8 cellular contexts compared by ENCODE assay signal in the genomic region with DNA sequence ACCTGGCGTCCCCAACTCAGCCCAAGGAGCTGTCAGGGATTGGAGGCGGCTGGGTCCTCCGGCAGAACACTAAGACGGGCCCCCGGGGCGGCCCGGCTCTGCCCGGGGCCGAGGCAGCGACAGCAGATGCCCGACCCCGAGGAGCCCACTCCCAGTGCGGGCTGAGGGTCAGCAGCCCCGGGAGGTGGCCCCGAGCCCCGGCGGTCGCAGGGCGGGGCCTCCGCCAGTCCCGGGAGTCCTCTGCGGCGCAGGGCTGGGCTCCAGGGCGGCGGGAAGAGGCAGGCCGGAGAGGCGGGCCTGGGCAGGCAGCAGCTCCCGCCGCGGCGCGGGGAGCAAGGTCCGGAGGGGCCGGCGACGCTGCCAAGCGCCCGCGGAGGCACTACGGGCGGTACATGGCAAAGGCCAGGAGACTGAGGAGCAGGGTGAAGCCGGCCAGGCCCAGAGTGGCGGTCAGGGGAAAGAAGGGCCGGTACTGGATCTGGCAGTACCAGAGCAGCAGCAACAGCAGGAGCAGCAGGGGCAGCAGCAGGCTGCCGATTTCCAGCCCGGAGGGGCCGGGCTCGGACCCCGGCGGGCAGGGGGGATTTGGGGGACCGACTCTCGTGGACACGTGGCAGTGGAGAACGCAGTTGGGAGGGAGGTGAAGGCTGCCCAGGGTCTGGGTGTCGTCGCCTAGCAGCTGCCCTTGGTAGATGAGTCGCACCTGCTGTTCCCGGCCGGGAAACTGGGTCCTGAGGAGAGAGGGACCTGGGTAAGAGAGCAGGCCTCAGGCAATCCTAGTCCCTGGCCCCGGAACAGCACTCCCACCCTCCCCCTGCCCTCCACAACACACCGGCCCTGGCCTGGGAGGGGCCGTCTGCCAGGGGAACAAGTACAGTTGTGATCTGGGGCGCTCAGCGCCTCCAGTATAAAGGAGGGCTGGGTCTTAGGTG. TPM values are rescaled to one million over a fixed set of nuclear protein-coding genes. Genes with fewer than 3 reads are reported as not detected.
A peak's percentile ranks its signal among the peaks of the same experiment; 100 is the strongest.
DNase-seq lines count a peak whose midpoint lies in the region; TF ChIP-seq lines count a peak whose summit lies in the region.

No MANE protein-coding gene starts in this region.

- peaks cover 9% of the 10 kb centered on the region for H3K36me3 Mint-ChIP-seq in MCF 10A (ENCODE audit: insufficient read depth, unreplicated experiment)

- 16% methylated on average over 64 of the region's 64 CpGs for WGBS in liver
- WGBS in transverse colon (ENCODE audit: low coverage in 1 of 2), 2 donors, result 0 to 41% methylated on average over 7 to 45 of the region's 64 CpGs

- CTCF ChIA-PET in MCF 10A (lab: Yijun Ruan, JAX), result interaction anchor here (0.6 to 15.0 kb wide), 4 partner anchors 9 to 40 kb away, joined by 3 to 315 read pairs (median 3); no protein-coding TSS in a partner anchor

- DNase-seq in Caki2 (ENCODE audit: low read depth), result peak; percentile 62
- DNase-seq in MCF 10A (ENCODE audit: unreplicated experiment), result peak; percentile 42
- peak; percentile 59 for DNase-seq in transverse colon
- DNase-seq in NOMO-1 treated with DMSO at 0.1 percent for 48 hours (lab: John Stamatoyannopoulos, UW; ENCODE audit: unreplicated experiment), result no peak
- DNase-seq in NCI-H1436 (lab: John Stamatoyannopoulos, UW), result no peak
- no peak for DNase-seq in NCI-H2029 treated with DMSO at 0.1 percent for 48 hours (lab: John Stamatoyannopoulos, UW)

- in situ Hi-C loops in Caki2 (cut with HindIII; ENCODE audit: low pct_unique_long_range_greater_than_20kb, low sequenced_read_pairs) (no loop called here), transverse colon (cut with MboI; ENCODE audit: low pct_ligation_motif_present in 1 of 4, low pct_unique_long_range_greater_than_20kb in 1 of 4, low sequenced_read_pairs in 3 of 4) (no loop called here)

- intact Hi-C loops in MCF 10A (cut with micrococcal nuclease) (loop anchor here (2.0 kb wide), 1 partner anchor 53 kb away; a partner anchor contains a TSS), transverse colon (cut with DNase I; ENCODE audit: low total_unique reads) (no loop called here)

- peaks cover 35% of the 10 kb centered on the region for H3K4me1 Mint-ChIP-seq in MCF 10A (ENCODE audit: insufficient read depth, unreplicated experiment)

- H3K27ac ChIP-seq in KOPT-K1 (ENCODE audit: low read depth, low read length, poor library complexity, severe bottlenecking) (peak overlapping the region; percentile 82), liver (ENCODE audit: low read depth in 1 of 2, low read length in 2 of 2) (peak overlapping the region; percentile 85 to 94), transverse colon (peak overlapping the region; percentile 93 to 98 (median 97))

- peak overlapping the region; percentile 83 for H3K27ac Mint-ChIP-seq in MCF 10A (ENCODE audit: low read depth, unreplicated experiment)

- no peak for TF ChIP-seq EP300 in transverse colon (IDR thresholded peaks at IDR 0.05; ENCODE audit: low read depth)

- no peaks in the 10 kb centered on the region for H3K27me3 ChIP-seq in liver (ENCODE audit: control insufficient read depth in 4 of 4, insufficient read depth in 4 of 4, low read length in 3 of 4)
- H3K27me3 ChIP-seq in transverse colon, result no peaks in the 10 kb centered on the region

- peaks cover 28% of the 10 kb centered on the region for H3K36me3 ChIP-seq in KOPT-K1 (ENCODE audit: insufficient read depth, low read length)
- H3K36me3 ChIP-seq in liver (ENCODE audit: control insufficient read depth in 4 of 4, insufficient read depth in 3 of 4, low read depth in 1 of 4, low read length in 3 of 4), result peaks cover 0 to 10% (median 1%) of the 10 kb centered on the region in 4 donors
- no peaks in the 10 kb centered on the region for H3K36me3 ChIP-seq in transverse colon

- no peaks in the 10 kb centered on the region for H3K27me3 Mint-ChIP-seq in MCF 10A (ENCODE audit: insufficient read depth, unreplicated experiment)

- H3K4me1 ChIP-seq in liver (ENCODE audit: control insufficient read depth in 4 of 4, insufficient read depth in 4 of 4, low read length in 3 of 4), result peaks cover 17 to 57% (median 42%) of the 10 kb centered on the region in 4 donors
- H3K4me1 ChIP-seq in transverse colon, result peaks cover 33 to 62% (median 45%) of the 10 kb centered on the region in 4 donors

- BruUV-seq in MCF 10A (replicated peaks; lab: Mats Ljungman, UMichigan), result no TSS peak

- H3K4me3 ChIP-seq in liver (ENCODE audit: low read depth in 1 of 3, low read length in 3 of 3) (peak overlapping the region; percentile 19 to 98 (median 76)), transverse colon (peak overlapping the region; percentile 28 to 88 (median 80))

- H3K9ac ChIP-seq in liver (ENCODE audit: low read depth in 1 of 2, low read length in 2 of 2), result peak overlapping the region; percentile 41 to 83

- TF ChIP-seq CTCF in MCF 10A (IDR thresholded peaks at IDR 0.05; ENCODE audit: unreplicated experiment), result no peak
- TF ChIP-seq CTCF in liver (IDR thresholded peaks at IDR 0.05; ENCODE audit: low read depth, low read length, missing input control), result no peak
- no peak for TF ChIP-seq CTCF in transverse colon (IDR thresholded peaks at IDR 0.05)

- peak overlapping the region; percentile 91 for H3K4me3 Mint-ChIP-seq in MCF 10A (ENCODE audit: unreplicated experiment)

- POLR2A ChIA-PET in MCF 10A (lab: Yijun Ruan, JAX), result interaction anchor here (1.1 to 10.0 kb wide), 5 partner anchors 21 to 53 kb away, joined by 4 to 151 read pairs (median 12); a partner anchor contains a TSS

- no peaks in the 10 kb centered on the region for H3K9me3 ChIP-seq in KOPT-K1 (ENCODE audit: insufficient read depth, low read length, poor library complexity, severe bottlenecking)
- no peaks in the 10 kb centered on the region for H3K9me3 ChIP-seq in liver (ENCODE audit: control insufficient read depth in 4 of 4, low read length in 3 of 4)
- H3K9me3 ChIP-seq in transverse colon, result no peaks in the 10 kb centered on the region

- no peaks in the 10 kb centered on the region for H3K9me3 Mint-ChIP-seq in MCF 10A (ENCODE audit: unreplicated experiment)

- TF ChIP-seq RAD21 in liver (IDR thresholded peaks at IDR 0.05), result no peak

- TF ChIP-seq POLR2A in transverse colon (IDR thresholded peaks at IDR 0.05), result no peak

TF ChIP-seq in liver, 16 proteins besides CTCF, POLR2A, EP300 and RAD21:
- TF ChIP-seq SP1 (IDR thresholded peaks at IDR 0.05), result peak; percentile 40
- no peak for TF ChIP-seq EGR1 (IDR thresholded peaks at IDR 0.05; ENCODE audit: low read depth in 2 of 2)
- TF ChIP-seq NR2F2 (IDR thresholded peaks at IDR 0.05), result no peak
- TF ChIP-seq GABPA (IDR thresholded peaks at IDR 0.05 in 1 of 2, conservative IDR thresholded peaks at IDR 0.05 in 1 of 2), result no peak
- peak in 1 of 2 donors; percentile 36 for TF ChIP-seq HNF4A (conservative IDR thresholded peaks at IDR 0.05)
- no peak for TF ChIP-seq FOXA1 (IDR thresholded peaks at IDR 0.05)

RNA-seq across cellular contexts. Expression of a gene that starts 0.8 kb away (rescaled TPM):
- total RNA-seq in Caki2 (2014; rRNA removed; shearing (Covaris generic); ENCODE audit: low replicate concordance), result 126 and 140 TPM in 2 replicates
- total RNA-seq in MCF 10A (2022) (79.3 and 83.6 TPM in 2 replicates), liver (10 to 100 TPM; 31.1 to 62.8 TPM), transverse colon (100 to 1,000 TPM; 121 to 241 (median 144) TPM)
- 10 to 100 TPM; 33.9 to 53.4 TPM for polyA plus RNA-seq in liver

RNA-seq across cellular contexts. Expression of a gene that starts 1.9 kb away (rescaled TPM):
- 63.7 and 67.2 TPM in 2 replicates for total RNA-seq in Caki2 (2014; rRNA removed; shearing (Covaris generic); ENCODE audit: low replicate concordance)
- 25.7 and 30.1 TPM in 2 replicates for total RNA-seq in MCF 10A (2022)
- 10 to 100 TPM; 15.1 to 28.9 TPM for total RNA-seq in liver
- polyA plus RNA-seq in liver, result 10 to 100 TPM; 32.0 to 51.7 TPM
- total RNA-seq in transverse colon, result 100 to 1,000 TPM in 1 of 4 donors, 10 to 100 TPM in 3; 67.5 to 105 (median 85.9) TPM

RNA-seq across cellular contexts. Expression of a gene that starts 4.8 kb away (rescaled TPM):
- total RNA-seq in Caki2 (2014; rRNA removed; shearing (Covaris generic); ENCODE audit: low replicate concordance), result 32.6 and 33.8 TPM in 2 replicates
- 95.6 and 138 TPM in 2 replicates for total RNA-seq in MCF 10A (2022)
- total RNA-seq in liver, result 10 to 100 TPM in 1 of 2 donors, 1 to 10 TPM in 1; 3.9 to 27.0 TPM
- 10 to 100 TPM; 10.1 to 25.2 TPM for polyA plus RNA-seq in liver
- 10 to 100 TPM; 54.9 to 74.4 (median 63.8) TPM for total RNA-seq in transverse colon

RNA-seq across cellular contexts. Expression of a gene that starts 22.0 kb away (rescaled TPM):
- total RNA-seq in Caki2 (2014; rRNA removed; shearing (Covaris generic); ENCODE audit: low replicate concordance), result 237 and 345 TPM in 2 replicates
- total RNA-seq in MCF 10A (2022), result 112 and 114 TPM in 2 replicates
- 10 to 100 TPM; 27.5 to 73.2 TPM for total RNA-seq in liver
- polyA plus RNA-seq in liver, result 10 to 100 TPM; 72.0 to 98.8 TPM
- 100 to 1,000 TPM in 2 of 4 donors, 10 to 100 TPM in 2; 61.7 to 464 (median 83.2) TPM for total RNA-seq in transverse colon

RNA-seq across cellular contexts. Expression of a gene that starts 23.7 kb away (rescaled TPM):
- 30.1 and 37.2 TPM in 2 replicates for total RNA-seq in Caki2 (2014; rRNA removed; shearing (Covaris generic); ENCODE audit: low replicate concordance)
- total RNA-seq in MCF 10A (2022) (11.8 and 12.2 TPM in 2 replicates), liver (1 to 10 TPM; 4.0 to 8.8 TPM), transverse colon (10 to 100 TPM in 3 of 4 donors, 1 to 10 TPM in 1; 1.1 to 33.8 (median 10.7) TPM)
- 1 to 10 TPM; 6.0 to 9.0 TPM for polyA plus RNA-seq in liver

Comparison
In these comparisons a context has a peak if more than half of its experiments do, and no peak if none do; other contexts are left out.
1. DNase-seq: peak in Caki2 (single experiment), MCF 10A (single experiment) and transverse colon (single experiment); none in NOMO-1 treated with DMSO at 0.1 percent for 48 hours (single experiment), NCI-H1436 (single experiment) and NCI-H2029 treated with DMSO at 0.1 percent for 48 hours (single experiment).
2. Peak in every context shown above with its lines, with median percentiles within 50 percentile points of each other: H3K27ac ChIP-seq.